In the genomic region with DNA sequence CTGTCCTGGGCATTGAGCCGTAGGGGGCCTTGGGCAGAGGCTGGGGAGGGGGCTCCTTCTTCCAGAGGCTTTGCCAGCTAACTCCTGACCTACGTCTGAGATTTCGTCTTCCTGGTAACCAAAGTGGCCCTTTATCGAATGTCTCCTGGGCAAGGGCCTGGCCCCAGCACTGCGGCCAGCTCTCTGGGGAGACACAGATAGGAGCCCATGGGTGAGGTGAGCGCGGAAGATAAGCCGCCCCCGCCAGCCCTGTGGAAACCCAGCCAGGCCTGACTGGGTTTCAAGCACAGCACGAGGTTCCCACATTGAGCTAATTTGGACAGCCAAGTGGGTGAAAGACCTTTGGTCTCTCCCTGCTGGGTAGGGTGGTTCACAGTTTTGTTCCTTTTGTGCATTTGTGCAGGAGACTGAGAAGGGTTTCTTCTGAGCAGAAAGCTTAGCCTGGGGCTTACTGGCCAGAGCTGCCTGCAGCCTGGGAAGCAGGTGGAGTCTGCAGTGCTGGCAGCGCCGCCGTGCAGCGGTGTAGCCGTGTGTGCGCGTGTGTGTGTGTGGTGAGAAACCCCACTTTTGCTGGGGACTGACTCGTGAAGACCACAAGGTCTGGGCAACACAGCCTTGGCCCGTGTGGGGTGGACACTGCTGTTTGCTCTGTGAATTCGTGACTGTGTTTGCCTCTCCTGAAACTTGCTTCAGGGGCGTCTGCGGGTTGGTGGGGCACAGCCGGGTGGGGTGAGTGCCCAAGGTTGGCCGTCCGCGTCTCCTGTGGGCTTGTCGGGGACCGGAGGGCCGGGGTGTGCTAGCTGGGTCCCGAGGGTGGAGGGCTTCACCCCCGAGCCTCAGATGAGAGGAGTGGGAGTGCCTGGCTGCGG, we compare ENCODE assay signal across 8 cellular contexts. TPM values are rescaled to one million over a fixed set of nuclear protein-coding genes. Genes with fewer than 3 reads are reported as not detected.
DNase-seq lines count a peak whose midpoint lies in the region; ATAC-seq and TF ChIP-seq lines count a peak whose summit lies in the region.

No MANE protein-coding gene starts in this region.

- no peaks in the 10 kb centered on the region for H3K9me3 ChIP-seq in OCI-LY1 (ENCODE audit: low read length)

- H3K9ac ChIP-seq in OCI-LY1 (ENCODE audit: low read length): peak overlapping the region; percentile 46; the same call in 1 of the 2 replicates

- H3K4me3 ChIP-seq in OCI-LY1 (ENCODE audit: low read depth, low read length, poor library complexity, severe bottlenecking) (peak overlapping the region; percentile 94), dorsolateral prefrontal cortex (peak overlapping the region in 58 of 59 donors; percentile 23 to 100 (median 97))

- ATAC-seq in HG02623 (IDR thresholded peaks at IDR 0.05; ENCODE audit: unreplicated experiment) (no peak), GM21381 (IDR thresholded peaks at IDR 0.05; ENCODE audit: unreplicated experiment) (no peak), GM21515 (IDR thresholded peaks at IDR 0.05; ENCODE audit: unreplicated experiment) (no peak)

- peaks cover 39% of the 10 kb centered on the region for H3K79me2 ChIP-seq in OCI-LY1 (ENCODE audit: insufficient read depth, low read length)

- peaks cover 7% of the 10 kb centered on the region; the same call in 1 of the 2 replicates for H3F3A ChIP-seq in OCI-LY1 (ENCODE audit: insufficient read depth, low read length)

- peaks cover 32% of the 10 kb centered on the region for H3K4me1 ChIP-seq in OCI-LY1 (ENCODE audit: insufficient read depth, low read length, severe bottlenecking)

- H3K27me3 ChIP-seq in OCI-LY1 (ENCODE audit: insufficient read depth, low read length) (no peaks in the 10 kb centered on the region), dorsolateral prefrontal cortex (peaks cover 0 to 4% (median 0%) of the 10 kb centered on the region in 45 donors)

- peaks cover 16% of the 10 kb centered on the region; the same call in 1 of the 2 replicates for H3K36me3 ChIP-seq in OCI-LY1 (ENCODE audit: insufficient read depth, low read length)

- no peaks in the 10 kb centered on the region for H3K9me2 ChIP-seq in OCI-LY1 (ENCODE audit: low read depth, low read length)

- H4K20me1 ChIP-seq in OCI-LY1 (ENCODE audit: insufficient read depth, low read length): no peaks in the 10 kb centered on the region

- in situ Hi-C loops in G401 (cut with HindIII; ENCODE audit: low sequenced_read_pairs): no loop called here

- intact Hi-C loops in dorsolateral prefrontal cortex (cut with DNase I): loop anchor here (1.0 to 10.0 kb wide), 5 partner anchors 42 to 320 kb away; a partner anchor contains a TSS

- DNase-seq in G401 (ENCODE audit: low spot score): peak; percentile 59
- DNase-seq in dorsolateral prefrontal cortex: peak in 2 of 10 donors; percentile 53 to 63
- DNase-seq in midbrain (lab: John Stamatoyannopoulos, UW): peak; percentile 53
- DNase-seq in NCI-H446 (lab: John Stamatoyannopoulos, UW): no peak

- no peak overlapping the region for H2AFZ ChIP-seq in OCI-LY1 (ENCODE audit: low read length)

- TF ChIP-seq CTCF in OCI-LY1 (IDR thresholded peaks at IDR 0.05; ENCODE audit: low read length) (no peak), dorsolateral prefrontal cortex (IDR thresholded peaks at IDR 0.05 in 54 of 56, conservative IDR thresholded peaks at IDR 0.05 in 2 of 56; ENCODE audit: low read depth in 1 of 56, partially characterized antibody in 56 of 56) (no peak)

- H3K27ac ChIP-seq in OCI-LY1 (ENCODE audit: low read depth, low read length, poor library complexity, severe bottlenecking) (peak overlapping the region; percentile 49), dorsolateral prefrontal cortex (peak overlapping the region in 57 of 59 donors; percentile 13 to 98 (median 87))

- H3K4me2 ChIP-seq in OCI-LY1 (ENCODE audit: low read length): peak overlapping the region; percentile 67

RNA-seq across cellular contexts. Expression of a gene that starts 2.5 kb away (rescaled TPM):
- 618 and 674 TPM in 2 replicates for total RNA-seq in G401 (2014; rRNA removed; shearing (Covaris generic))
- 100 to 1,000 TPM; 350 to 867 (median 549) TPM for total RNA-seq in dorsolateral prefrontal cortex

RNA-seq across cellular contexts. Expression of a gene that starts 14.8 kb away (rescaled TPM):
- total RNA-seq in G401 (2014; rRNA removed; shearing (Covaris generic)): 6.0 and 6.7 TPM in 2 replicates
- total RNA-seq in dorsolateral prefrontal cortex: 100 to 1,000 TPM in 109 of 120 experiments, 10 to 100 TPM in 11; 76.8 to 199 (median 123) TPM

RNA-seq across cellular contexts. Expression of a gene that starts 31.0 kb away (rescaled TPM):
- 0.17 and 0.74 TPM in 2 replicates for total RNA-seq in G401 (2014; rRNA removed; shearing (Covaris generic))
- 1 to 10 TPM in 36 of 120 experiments, under 1 TPM in 46, not detected in 38; 0.43 to 5.3 (median 0.94) TPM for total RNA-seq in dorsolateral prefrontal cortex

RNA-seq across cellular contexts. Expression of a gene that starts 43.3 kb away (rescaled TPM):
- total RNA-seq in G401 (2014; rRNA removed; shearing (Covaris generic)): 178 and 208 TPM in 2 replicates
- 10 to 100 TPM; 53.7 to 98.3 (median 68.0) TPM for total RNA-seq in dorsolateral prefrontal cortex

RNA-seq across cellular contexts. Expression of a gene that starts 58.4 kb away (rescaled TPM):
- 62.0 and 62.8 TPM in 2 replicates for total RNA-seq in G401 (2014; rRNA removed; shearing (Covaris generic))
- 10 to 100 TPM; 27.8 to 91.2 (median 61.9) TPM for total RNA-seq in dorsolateral prefrontal cortex

Comparison
In these comparisons a context has a peak if more than half of its experiments do, and no peak if none do; other contexts are left out.
1. DNase-seq: peak in G401 (single experiment) and midbrain (single experiment); none in NCI-H446 (0 of 2).
2. RNA of a gene that starts 14.8 kb away (total RNA-seq): 76.8 to 199 TPM in dorsolateral prefrontal cortex; 6.0 to 6.7 TPM in G401; every median in the first group is over 10 times any median in the second.